1 cellular context compared by ENCODE assay signal in genomic region chr14:35351497-35351896, GRCh38.
TF ChIP-seq lines count a peak whose summit lies in the region.

No MANE protein-coding gene starts in this region.

TF ChIP-seq in liver, 16 proteins besides CTCF, POLR2A, EP300 and RAD21 (continued from another document):
- TF ChIP-seq REST (IDR thresholded peaks at IDR 0.05) (no peak), ATF3 (IDR thresholded peaks at IDR 0.05) (no peak), FOXA2 (IDR thresholded peaks at IDR 0.05) (no peak), HNF4A (conservative IDR thresholded peaks at IDR 0.05) (no peak)
